In the genomic region with DNA sequence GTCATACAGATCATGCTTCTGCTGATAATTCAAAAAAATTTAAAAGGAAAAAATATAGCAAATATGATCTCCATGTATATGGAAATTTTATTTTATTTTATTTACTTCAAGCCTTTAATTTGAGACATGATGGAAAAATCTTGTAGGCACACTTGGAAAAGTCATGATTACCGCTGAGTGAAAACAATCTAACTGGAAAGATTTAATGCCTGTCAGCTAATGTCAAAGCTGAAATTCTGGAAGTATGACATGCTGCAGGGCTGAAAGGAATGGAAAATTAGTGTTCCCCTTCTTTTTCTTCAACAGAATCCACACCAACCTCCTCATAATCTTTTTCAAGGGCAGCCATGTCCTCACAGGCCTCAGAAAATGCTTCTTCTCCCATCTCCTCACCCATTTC, we compare ENCODE assay signal across 8 cellular contexts. TPM values are rescaled to one million over a fixed set of nuclear protein-coding genes. Genes with fewer than 3 reads are reported as not detected.
"Had no signal": no experiment of that assay in that cellular context is flagged by ENCODE, and none has a peak within 500 bp of the region (broad histone marks: within the 10 kb centered on the region; RNA-seq: fewer than 3 reads in every experiment).

No MANE protein-coding gene starts in this region.

- H2AFZ ChIP-seq: GM23248, GM23338 had no signal

- H3K9ac ChIP-seq: GM23248 had no signal

- H3K4me1 ChIP-seq: HAP-1 had no signal

- H3K4me2 ChIP-seq: GM23338 had no signal

- H3K36me3 ChIP-seq: HAP-1 had no signal

- H3K27ac ChIP-seq: GM23248 had no signal

- H3K27ac Mint-ChIP-seq: GM23338, HFFc6 had no signal

- H3K4me3 Mint-ChIP-seq: GM23338, HFFc6 had no signal

- H3K4me3 ChIP-seq: GM23248, GM23338, HAP-1 had no signal

- H3K9me3 ChIP-seq: HAP-1 had no signal

- H3K9me3 Mint-ChIP-seq: GM23338 had no signal

- H3K4me1 Mint-ChIP-seq: GM23338 had no signal

- ATAC-seq: GM23338, HCT116 had no signal

- DNase-seq: GM23248, GOT3, H7, HCEC 1CT, HFFc6 had no signal

RNA-seq across cellular contexts. Expression of a gene that starts 58.2 kb away (rescaled TPM):
- total RNA-seq: GM23248, HFFc6 had no signal
- polyA plus RNA-seq: GM23248 had no signal
